8 cellular contexts compared by ENCODE assay signal in the genomic region with DNA sequence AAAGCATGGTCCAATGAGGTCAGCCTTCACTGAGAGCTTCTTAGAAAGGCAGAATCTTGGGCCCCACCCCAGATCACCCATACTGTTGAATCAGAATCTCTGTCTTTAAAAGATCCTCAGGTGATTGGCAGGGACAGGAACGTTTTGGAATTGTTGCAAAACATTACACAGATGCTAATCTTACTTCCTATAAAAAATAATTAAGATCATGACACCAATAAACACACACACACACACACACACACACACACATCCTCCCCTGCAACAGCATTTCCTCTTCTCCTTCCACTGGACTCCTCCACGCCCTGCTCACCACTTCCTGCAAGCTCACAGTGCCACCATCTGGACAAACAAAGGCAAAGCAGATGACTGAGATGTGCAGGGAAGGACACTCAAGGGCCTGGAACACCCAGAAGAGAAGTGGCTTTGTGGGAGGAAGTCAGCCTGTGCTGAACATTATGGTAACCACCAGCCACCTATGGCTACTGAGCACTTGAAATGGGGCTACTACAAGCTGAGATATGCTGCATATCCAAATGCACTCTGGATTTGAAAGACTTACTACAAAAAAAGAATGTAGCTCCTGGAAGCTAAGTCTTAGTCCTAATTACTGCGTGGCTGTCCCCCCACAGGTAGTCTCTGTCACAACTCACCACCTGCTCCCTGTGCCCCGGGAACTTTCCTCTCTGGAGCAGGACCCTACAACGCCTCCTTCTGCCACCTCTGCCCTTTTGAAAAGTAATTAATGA.
A peak's percentile ranks its signal among the peaks of the same experiment; 100 is the strongest.
DNase-seq lines count a peak whose midpoint lies in the region; ATAC-seq and TF ChIP-seq lines count a peak whose summit lies in the region.

No MANE protein-coding gene starts in this region.

- H3K9ac ChIP-seq in liver (ENCODE audit: low read depth in 1 of 2, low read length in 2 of 2), result no peak overlapping the region

- H3K9me3 Mint-ChIP-seq in CD14-positive monocyte, result peaks cover 0 to 1% (median 0%) of the 10 kb centered on the region in 7 donors
- no peaks in the 10 kb centered on the region for H3K9me3 Mint-ChIP-seq in activated CD4-positive, alpha-beta T cell treated with anti-CD3 and anti-CD28 coated beads for 36 hours (ENCODE audit: low read depth)

- peak; percentile 66 for TF ChIP-seq CTCF in CD14-positive monocyte (IDR thresholded peaks at IDR 0.05)
- TF ChIP-seq CTCF in choroid plexus epithelial cell (conservative IDR thresholded peaks at IDR 0.05; ENCODE audit: low read depth, low read length), result peak; percentile 95
- TF ChIP-seq CTCF in liver (IDR thresholded peaks at IDR 0.05; ENCODE audit: low read depth, low read length, missing input control), result peak; percentile 85

- H3K4me1 ChIP-seq in liver (ENCODE audit: control insufficient read depth in 4 of 4, insufficient read depth in 4 of 4, low read length in 3 of 4), result no peaks in the 10 kb centered on the region

- no peak overlapping the region for H3K27ac ChIP-seq in liver (ENCODE audit: low read depth in 1 of 2, low read length in 2 of 2)

- H3K4me1 Mint-ChIP-seq in CD14-positive monocyte, result peaks cover 14% of the 10 kb centered on the region
- H3K4me1 Mint-ChIP-seq in activated CD4-positive, alpha-beta T cell treated with anti-CD3 and anti-CD28 coated beads for 36 hours, result peaks cover 16% of the 10 kb centered on the region

- POLR2A ChIA-PET in activated CD4-positive, alpha-beta T cell treated with anti-CD3 and anti-CD28 coated beads for 36 hours (lab: Charles Lee), result no interaction called here

- H3K27me3 ChIP-seq in liver (ENCODE audit: control insufficient read depth in 4 of 4, insufficient read depth in 4 of 4, low read length in 3 of 4), result no peaks in the 10 kb centered on the region

- no peaks in the 10 kb centered on the region for H3K36me3 Mint-ChIP-seq in CD14-positive monocyte
- no peaks in the 10 kb centered on the region for H3K36me3 Mint-ChIP-seq in activated CD4-positive, alpha-beta T cell treated with anti-CD3 and anti-CD28 coated beads for 36 hours (ENCODE audit: low read depth)

- intact Hi-C loops in CD14-positive monocyte (cut with micrococcal nuclease), result loop anchor here (5.0 kb wide), 1 partner anchor 164 kb away; no protein-coding TSS in a partner anchor
- intact Hi-C loops in activated CD4-positive, alpha-beta T cell treated with anti-CD3 and anti-CD28 coated beads for 36 hours (cut with DNase I, micrococcal nuclease), result loop anchor here (1.0 to 10.0 kb wide), 3 partner anchors 163 to 999 kb away; no protein-coding TSS in a partner anchor

- DNase-seq in CD14-positive monocyte (ENCODE audit: low spot score), result peak; percentile 94
- peak; percentile 75 for DNase-seq in NCI-H510A (lab: John Stamatoyannopoulos, UW)
- DNase-seq in activated CD4-positive, alpha-beta T cell treated with anti-CD3 and anti-CD28 coated beads for 36 hours, result peak; percentile 82
- peak; percentile 97 for DNase-seq in choroid plexus epithelial cell (ENCODE audit: low read depth)
- peak; percentile 65 for DNase-seq in stimulated activated CD8-positive, alpha-beta memory T cell treated with anti-CD3 and anti-CD28 coated beads, Interleukin-12 subunit alpha, Interleukin-12 subunit beta, amount 100 ng/mL, for 1 hour (ENCODE audit: low read depth)

- CTCF ChIA-PET in activated CD4-positive, alpha-beta T cell treated with anti-CD3 and anti-CD28 coated beads for 36 hours (lab: Charles Lee), result interaction anchor here (0.6 to 3.1 kb wide), 40 partner anchors 9 to 989 kb away, joined by 3 to 38 read pairs (median 4); a partner anchor contains a TSS

- 41% methylated on average over 5 of the region's 5 CpGs for WGBS in liver

- H3K27ac Mint-ChIP-seq in CD14-positive monocyte, result peak overlapping the region in 5 of 7 donors; percentile 30 to 81 (median 55)
- peak overlapping the region; percentile 32 for H3K27ac Mint-ChIP-seq in activated CD4-positive, alpha-beta T cell treated with anti-CD3 and anti-CD28 coated beads for 36 hours

- ATAC-seq in GM19351 (IDR thresholded peaks at IDR 0.05; ENCODE audit: unreplicated experiment) (peak; percentile 89), HG03457 (IDR thresholded peaks at IDR 0.05; ENCODE audit: unreplicated experiment) (peak; percentile 68)
- peak; percentile 99 for ATAC-seq in activated CD4-positive, alpha-beta T cell treated with anti-CD3 and anti-CD28 coated beads for 36 hours

- H3K4me3 Mint-ChIP-seq in CD14-positive monocyte, result no peak overlapping the region
- no peak overlapping the region for H3K4me3 Mint-ChIP-seq in activated CD4-positive, alpha-beta T cell treated with anti-CD3 and anti-CD28 coated beads for 36 hours

- no peaks in the 10 kb centered on the region for H3K9me3 ChIP-seq in liver (ENCODE audit: control insufficient read depth in 4 of 4, low read length in 3 of 4)

- TF ChIP-seq RAD21 in liver (IDR thresholded peaks at IDR 0.05), result peak; percentile 98 to 99

- no peak overlapping the region for H3K4me3 ChIP-seq in choroid plexus epithelial cell (ENCODE audit: low read depth, low read length)
- H3K4me3 ChIP-seq in liver (ENCODE audit: low read depth in 1 of 3, low read length in 3 of 3), result no peak overlapping the region

- no peaks in the 10 kb centered on the region for H3K36me3 ChIP-seq in liver (ENCODE audit: control insufficient read depth in 4 of 4, insufficient read depth in 3 of 4, low read depth in 1 of 4, low read length in 3 of 4)

- peaks cover 3 to 4% (median 3%) of the 10 kb centered on the region in 3 donors for H3K27me3 Mint-ChIP-seq in CD14-positive monocyte (ENCODE audit: low read depth in 3 of 3)
- H3K27me3 Mint-ChIP-seq in activated CD4-positive, alpha-beta T cell treated with anti-CD3 and anti-CD28 coated beads for 36 hours, result no peaks in the 10 kb centered on the region

TF ChIP-seq in liver, 16 proteins besides CTCF, POLR2A, EP300 and RAD21:
- TF ChIP-seq NR2F2 (IDR thresholded peaks at IDR 0.05) (no peak), EGR1 (IDR thresholded peaks at IDR 0.05; ENCODE audit: low read depth in 2 of 2) (no peak), SP1 (IDR thresholded peaks at IDR 0.05) (no peak), HNF4A (conservative IDR thresholded peaks at IDR 0.05) (no peak), HNF4G (IDR thresholded peaks at IDR 0.05) (no peak), GABPA (IDR thresholded peaks at IDR 0.05 in 1 of 2, conservative IDR thresholded peaks at IDR 0.05 in 1 of 2) (peak in 1 of 2 donors; percentile 38), FOXA1 (IDR thresholded peaks at IDR 0.05) (no peak), RXRA (IDR thresholded peaks at IDR 0.05) (no peak), JUND (IDR thresholded peaks at IDR 0.05) (no peak)
- TF ChIP-seq, protein P1, sequence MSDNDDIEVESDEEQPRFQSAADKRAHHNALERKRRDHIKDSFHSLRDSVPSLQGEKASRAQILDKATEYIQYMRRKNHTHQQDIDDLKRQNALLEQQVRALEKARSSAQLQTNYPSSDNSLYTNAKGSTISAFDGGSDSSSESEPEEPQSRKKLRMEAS (IDR thresholded peaks at IDR 0.05), result peak; percentile 67
- TF ChIP-seq, protein P2, sequence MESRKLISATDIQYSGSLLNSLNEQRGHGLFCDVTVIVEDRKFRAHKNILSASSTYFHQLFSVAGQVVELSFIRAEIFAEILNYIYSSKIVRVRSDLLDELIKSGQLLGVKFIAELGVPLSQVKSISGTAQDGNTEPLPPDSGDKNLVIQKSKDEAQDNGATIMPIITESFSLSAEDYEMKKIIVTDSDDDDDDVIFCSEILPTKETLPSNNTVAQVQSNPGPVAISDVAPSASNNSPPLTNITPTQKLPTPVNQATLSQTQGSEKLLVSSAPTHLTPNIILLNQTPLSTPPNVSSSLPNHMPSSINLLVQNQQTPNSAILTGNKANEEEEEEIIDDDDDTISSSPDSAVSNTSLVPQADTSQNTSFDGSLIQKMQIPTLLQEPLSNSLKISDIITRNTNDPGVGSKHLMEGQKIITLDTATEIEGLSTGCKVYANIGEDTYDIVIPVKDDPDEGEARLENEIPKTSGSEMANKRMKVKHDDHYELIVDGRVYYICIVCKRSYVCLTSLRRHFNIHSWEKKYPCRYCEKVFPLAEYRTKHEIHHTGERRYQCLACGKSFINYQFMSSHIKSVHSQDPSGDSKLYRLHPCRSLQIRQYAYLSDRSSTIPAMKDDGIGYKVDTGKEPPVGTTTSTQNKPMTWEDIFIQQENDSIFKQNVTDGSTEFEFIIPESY (IDR thresholded peaks at IDR 0.05), result no peak
- TF ChIP-seq, protein P3, sequence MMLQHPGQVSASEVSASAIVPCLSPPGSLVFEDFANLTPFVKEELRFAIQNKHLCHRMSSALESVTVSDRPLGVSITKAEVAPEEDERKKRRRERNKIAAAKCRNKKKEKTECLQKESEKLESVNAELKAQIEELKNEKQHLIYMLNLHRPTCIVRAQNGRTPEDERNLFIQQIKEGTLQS (IDR thresholded peaks at IDR 0.05), result no peak
